30 cellular contexts compared by ENCODE assay signal in genomic region chr12:39685854-39686608, GRCh38.
DNase-seq lines count a peak whose midpoint lies in the region; ATAC-seq, FAIRE-seq and TF ChIP-seq lines count a peak whose summit lies in the region.
"Had no signal": no experiment of that assay in that cellular context is flagged by ENCODE, and none has a peak within 500 bp of the region (broad histone marks: within the 10 kb centered on the region; RNA-seq: fewer than 3 reads in every experiment).

No MANE protein-coding gene starts in this region.

- no peak overlapping the region for H3K4ac ChIP-seq in H1 (replicated peaks; ENCODE audit: insufficient read length, low read depth, low read length)

- H3K4me3 ChIP-seq in CD4-positive, alpha-beta memory T cell (ENCODE audit: low read length in 2 of 2), result no peak overlapping the region
- H3K4me3 ChIP-seq in H1 (ENCODE audit: extremely low read depth in 1 of 4, insufficient read depth in 2 of 4, low read depth in 3 of 4, low read length in 4 of 4), result no peak overlapping the region
- H3K4me3 ChIP-seq: ascending aorta, cardiac muscle cell, left ventricle myocardium inferior, Peyer's patch had no signal

- no peaks in the 10 kb centered on the region for H3K79me1 ChIP-seq in H1 (ENCODE audit: low read depth, low read length)

- H3K27me3 ChIP-seq in CD4-positive, alpha-beta memory T cell (ENCODE audit: insufficient read depth, low read length), result no peaks in the 10 kb centered on the region
- no peaks in the 10 kb centered on the region; a peak in 1 of 7 replicates for H3K27me3 ChIP-seq in H1 (replicated peaks in 1 of 4; ENCODE audit: control insufficient read depth in 3 of 4, extremely low read depth in 1 of 4, insufficient read depth in 3 of 4, low read length in 3 of 4)
- H3K27me3 ChIP-seq: ascending aorta, cardiac muscle cell, Peyer's patch had no signal

- H3K23ac ChIP-seq in H1 (ENCODE audit: insufficient read length), result no peak overlapping the region

- no peaks in the 10 kb centered on the region for H3K36me3 ChIP-seq in CD4-positive, alpha-beta memory T cell (ENCODE audit: insufficient read depth, low read length)
- no peaks in the 10 kb centered on the region for H3K36me3 ChIP-seq in H1 (ENCODE audit: control insufficient read depth in 2 of 4, insufficient read depth in 4 of 4, low read length in 3 of 4)
- H3K36me3 ChIP-seq: ascending aorta, cardiac muscle cell, left ventricle myocardium inferior, Peyer's patch had no signal

- H3K4me3 Mint-ChIP-seq in activated CD4-positive, alpha-beta T cell treated with anti-CD3 and anti-CD28 coated beads, Interleukin-2, amount 10 ng/mL, durations not matched to agents 7 days and 5 days, result peak overlapping the region; percentile 10
- H3K4me3 Mint-ChIP-seq in CD4-positive, alpha-beta memory T cell, result peak overlapping the region in 6 of 8 donors; percentile 7 to 78 (median 63)
- H3K4me3 Mint-ChIP-seq in activated CD8-positive, alpha-beta T cell treated with anti-CD3 and anti-CD28 coated beads for 36 hours, result no peak overlapping the region
- H3K4me3 Mint-ChIP-seq: activated naive CD8-positive, alpha-beta T cell; CD14-positive monocyte had no signal

- no peak overlapping the region for H3K14ac ChIP-seq in H1 (ENCODE audit: insufficient read length)

- H4K20me1 ChIP-seq in H1 (replicated peaks in 1 of 2; ENCODE audit: control insufficient read depth in 1 of 2, insufficient read depth in 2 of 2, low read length in 2 of 2), result no peaks in the 10 kb centered on the region

- H2BK120ac ChIP-seq in H1 (replicated peaks; ENCODE audit: low read depth, low read length), result no peak overlapping the region

- no peak overlapping the region for H4K8ac ChIP-seq in H1 (ENCODE audit: extremely low read depth, insufficient read depth, low read length)

- no peaks in the 10 kb centered on the region for H3K9me3 ChIP-seq in CD4-positive, alpha-beta memory T cell (ENCODE audit: control insufficient read depth in 1 of 2, low read length in 2 of 2)
- no peaks in the 10 kb centered on the region for H3K9me3 ChIP-seq in H1 (ENCODE audit: insufficient read depth in 2 of 2, low read depth in 1 of 2, low read length in 1 of 2)
- H3K9me3 ChIP-seq: ascending aorta, left ventricle myocardium inferior, Peyer's patch had no signal

- TF ChIP-seq RAD21 in H1 (IDR thresholded peaks at IDR 0.05 in 1 of 2, conservative IDR thresholded peaks at IDR 0.05 in 1 of 2; ENCODE audit: low read depth in 2 of 2, low read length in 2 of 2), result no peak

- no peak for TF ChIP-seq POLR2A in H1 (IDR thresholded peaks at IDR 0.05; ENCODE audit: control extremely low read depth in 1 of 2, low read depth in 2 of 2, low read length in 2 of 2)

- 100% methylated on average over 1 of the region's 1 CpG; no CpG with 5 or more reads in 1 of the 2 experiments for WGBS in H1 (ENCODE audit: extremely low coverage in 1 of 2, insufficient coverage in 1 of 2, insufficient read length in 1 of 2, insufficient replicate concordance in 2 of 2, low coverage in 1 of 2, low lambda C conversion rate in 2 of 2, missing lambda C conversion rate in 1 of 2), 2 experiments

- peak; percentile 54 for ATAC-seq in activated CD8-positive, alpha-beta T cell treated with anti-CD3 and anti-CD28 coated beads for 36 hours
- no peak for ATAC-seq in GM19395 (IDR thresholded peaks at IDR 0.05; ENCODE audit: unreplicated experiment)

- H4K91ac ChIP-seq in H1 (replicated peaks; ENCODE audit: insufficient read length, low read length), result no peak overlapping the region

- no peak overlapping the region for H4K5ac ChIP-seq in H1 (ENCODE audit: insufficient read length, low read depth, low read length)

- no peak for TF ChIP-seq EP300 in H1 (IDR thresholded peaks at IDR 0.05; ENCODE audit: borderline replicate concordance in 1 of 2, low read depth in 2 of 2, low read length in 2 of 2)

- CTCF ChIA-PET in activated CD4-positive, alpha-beta T cell treated with anti-CD3 and anti-CD28 coated beads, Interleukin-2, amount 10 ng/mL, durations not matched to agents 7 days and 5 days (lab: Charles Lee), result interaction anchor here (1.3 kb wide), 2 partner anchors 18 to 67 kb away, joined by 3 read pairs; partner anchors contain the start of gene ABCD2
- CTCF ChIA-PET in CD4-positive, alpha-beta memory T cell (lab: Charles Lee; ENCODE audit: partially characterized antibody), result interaction anchor here (1.4 kb wide), 1 partner anchor 10 kb away, joined by 3 read pairs; no protein-coding TSS in a partner anchor
- CTCF ChIA-PET in activated CD8-positive, alpha-beta T cell treated with anti-CD3 and anti-CD28 coated beads for 36 hours (lab: Charles Lee), result no interaction called here
- CTCF ChIA-PET in H1 (lab: Charles Lee; ENCODE audit: partially characterized antibody), result no interaction called here

- no peak overlapping the region for H2BK15ac ChIP-seq in H1 (ENCODE audit: low read length)

- peaks cover 22% of the 10 kb centered on the region for H3K9me3 Mint-ChIP-seq in activated CD4-positive, alpha-beta T cell treated with anti-CD3 and anti-CD28 coated beads, Interleukin-2, amount 10 ng/mL, durations not matched to agents 7 days and 5 days
- H3K9me3 Mint-ChIP-seq in CD4-positive, alpha-beta memory T cell, result peaks cover 0 to 8% (median 3%) of the 10 kb centered on the region in 8 donors
- H3K9me3 Mint-ChIP-seq in activated CD8-positive, alpha-beta T cell treated with anti-CD3 and anti-CD28 coated beads for 36 hours, result peaks cover 7% of the 10 kb centered on the region

- H2BK5ac ChIP-seq in H1 (ENCODE audit: low read depth, low read length), result no peak overlapping the region

- no peak overlapping the region for H3K18ac ChIP-seq in H1 (ENCODE audit: extremely low read depth, low read length)

- no peak overlapping the region for H2AK5ac ChIP-seq in H1 (ENCODE audit: low read depth, low read length)

- no peak overlapping the region for H2BK12ac ChIP-seq in H1 (ENCODE audit: low read depth, low read length)

- FAIRE-seq in H1 (lab: Jason Lieb, UNC), result no peak
- FAIRE-seq: A204.1, keratinocyte had no signal

- no peak for TF ChIP-seq CTCF in activated CD8-positive, alpha-beta T cell treated with anti-CD3 and anti-CD28 coated beads for 36 hours (IDR thresholded peaks at IDR 0.05)
- no peak for TF ChIP-seq CTCF in H1 (IDR thresholded peaks at IDR 0.05; ENCODE audit: control extremely low read depth in 1 of 3, insufficient read depth in 1 of 3, low read depth in 1 of 3, low read length in 3 of 3)

- H3K27ac Mint-ChIP-seq in activated CD4-positive, alpha-beta T cell treated with anti-CD3 and anti-CD28 coated beads, Interleukin-2, amount 10 ng/mL, durations not matched to agents 7 days and 5 days, result peak overlapping the region; percentile 91
- peak overlapping the region; percentile 54 to 91 (median 72) for H3K27ac Mint-ChIP-seq in CD4-positive, alpha-beta memory T cell
- H3K27ac Mint-ChIP-seq in activated CD8-positive, alpha-beta T cell treated with anti-CD3 and anti-CD28 coated beads for 36 hours, result no peak overlapping the region
- H3K27ac Mint-ChIP-seq: activated naive CD8-positive, alpha-beta T cell had no signal

- no peaks in the 10 kb centered on the region for H3K79me2 ChIP-seq in H1 (ENCODE audit: control insufficient read depth in 1 of 2, insufficient read depth in 2 of 2, low read length in 2 of 2)
- H3K79me2 ChIP-seq: parathyroid adenoma had no signal

- no peak overlapping the region for H3K56ac ChIP-seq in H1 (replicated peaks; ENCODE audit: insufficient read length, low read depth, low read length)

- no peaks in the 10 kb centered on the region for H3K23me2 ChIP-seq in H1 (ENCODE audit: low read depth, low read length)

- intact Hi-C loops in CD4-positive, alpha-beta memory T cell (cut with micrococcal nuclease), result loop anchor here (5.0 kb wide), 1 partner anchor 244 kb away; the partner anchor contains the start of gene KIF21A
- intact Hi-C loops in activated CD8-positive, alpha-beta T cell treated with anti-CD3 and anti-CD28 coated beads for 36 hours (cut with micrococcal nuclease), result no loop called here
- intact Hi-C loops in head of caudate nucleus (cut with DNase I), result no loop called here

- peaks cover 27% of the 10 kb centered on the region for H3K36me3 Mint-ChIP-seq in activated CD4-positive, alpha-beta T cell treated with anti-CD3 and anti-CD28 coated beads, Interleukin-2, amount 10 ng/mL, durations not matched to agents 7 days and 5 days (ENCODE audit: low read depth)
- peaks cover 8 to 17% of the 10 kb centered on the region in 2 donors for H3K36me3 Mint-ChIP-seq in CD4-positive, alpha-beta memory T cell
- peaks cover 4% of the 10 kb centered on the region for H3K36me3 Mint-ChIP-seq in activated CD8-positive, alpha-beta T cell treated with anti-CD3 and anti-CD28 coated beads for 36 hours (ENCODE audit: low read depth)
- H3K36me3 Mint-ChIP-seq: CD14-positive monocyte had no signal

- peak; percentile 72 for DNase-seq in activated CD4-positive, alpha-beta T cell treated with anti-CD3 and anti-CD28 coated beads, Interleukin-2, amount 10 ng/mL, durations not matched to agents 7 days and 5 days
- DNase-seq in activated CD4-positive, alpha-beta T cell treated with anti-CD3 and anti-CD28 coated beads for 48 hours, result no peak
- DNase-seq in CD4-positive, alpha-beta memory T cell, result peak in 1 of 5 donors; percentile 33
- DNase-seq in activated CD8-positive, alpha-beta T cell treated with anti-CD3 and anti-CD28 coated beads for 36 hours, result peak; percentile 32
- no peak for DNase-seq in H1 (ENCODE audit: low read depth in 1 of 2, low spot score in 2 of 2)
- no peak for DNase-seq in iPS-NIHi11 (ENCODE audit: low spot score)
- no peak for DNase-seq in head of caudate nucleus
- DNase-seq: activated CD4-positive, alpha-beta T cell treated with anti-CD3 and anti-CD28 coated beads, Interleukin-2, amount 50 U/mL, for 4 hours; cortex of kidney; glutamatergic neuron; left ventricle myocardium inferior; mesenchymal stem cell; NCI-H1436 treated with DMSO at 0.1 percent for 48 hours; NCI-H2107; NCI-H345; NCI-H774; Peyer's patch; retina; SIG-M5; stimulated activated naive CD4-positive, alpha-beta T cell; T1000 had no signal

- no peaks in the 10 kb centered on the region for H3K27me3 Mint-ChIP-seq in activated CD4-positive, alpha-beta T cell treated with anti-CD3 and anti-CD28 coated beads, Interleukin-2, amount 10 ng/mL, durations not matched to agents 7 days and 5 days
- no peaks in the 10 kb centered on the region for H3K27me3 Mint-ChIP-seq in CD4-positive, alpha-beta memory T cell
- H3K27me3 Mint-ChIP-seq in activated CD8-positive, alpha-beta T cell treated with anti-CD3 and anti-CD28 coated beads for 36 hours, result no peaks in the 10 kb centered on the region
- H3K27me3 Mint-ChIP-seq: activated naive CD8-positive, alpha-beta T cell had no signal

- H3K9ac ChIP-seq in H1 (replicated peaks in 1 of 4; ENCODE audit: extremely low read depth in 1 of 4, low read depth in 3 of 4, low read length in 3 of 4), result no peak overlapping the region
- H3K9ac ChIP-seq: parathyroid adenoma had no signal

- POLR2A ChIA-PET in activated CD4-positive, alpha-beta T cell treated with anti-CD3 and anti-CD28 coated beads, Interleukin-2, amount 10 ng/mL, durations not matched to agents 7 days and 5 days (lab: Charles Lee), result interaction anchor here (0.6 kb wide), 1 partner anchor 109 kb away, joined by 4 read pairs; no protein-coding TSS in a partner anchor
- POLR2A ChIA-PET in CD4-positive, alpha-beta memory T cell (lab: Charles Lee; ENCODE audit: partially characterized antibody), result interaction anchor here (1.6 to 1.7 kb wide), 2 partner anchors 50 to 66 kb away, joined by 3 to 5 read pairs; partner anchors contain the start of gene ABCD2
- POLR2A ChIA-PET in activated CD8-positive, alpha-beta T cell treated with anti-CD3 and anti-CD28 coated beads for 36 hours (lab: Charles Lee), result no interaction called here
- POLR2A ChIA-PET in H1 (lab: Charles Lee; ENCODE audit: partially characterized antibody), result no interaction called here

- H3K4me1 Mint-ChIP-seq in activated CD4-positive, alpha-beta T cell treated with anti-CD3 and anti-CD28 coated beads, Interleukin-2, amount 10 ng/mL, durations not matched to agents 7 days and 5 days, result peaks cover 51% of the 10 kb centered on the region
- peaks cover 30 to 43% (median 36%) of the 10 kb centered on the region in 4 donors for H3K4me1 Mint-ChIP-seq in CD4-positive, alpha-beta memory T cell
- H3K4me1 Mint-ChIP-seq in activated CD8-positive, alpha-beta T cell treated with anti-CD3 and anti-CD28 coated beads for 36 hours (ENCODE audit: low read depth), result peaks cover 29% of the 10 kb centered on the region
- H3K4me1 Mint-ChIP-seq: CD14-positive monocyte had no signal

- H2BK20ac ChIP-seq in H1 (ENCODE audit: low read length), result no peak overlapping the region

- peak overlapping the region; percentile 79 for H2AFZ ChIP-seq in H1 (ENCODE audit: low read length)
- H2AFZ ChIP-seq: parathyroid adenoma had no signal

- no peak overlapping the region for H3K27ac ChIP-seq in CD4-positive, alpha-beta memory T cell (ENCODE audit: low read depth, low read length)
- H3K27ac ChIP-seq in H1 (ENCODE audit: low read depth, low read length), result no peak overlapping the region
- H3K27ac ChIP-seq: ascending aorta, cardiac muscle cell, left ventricle myocardium inferior, parathyroid adenoma, Peyer's patch, VCaP had no signal

- H3K4me1 ChIP-seq in CD4-positive, alpha-beta memory T cell (ENCODE audit: insufficient read depth, low read length), result peaks cover 43% of the 10 kb centered on the region
- no peaks in the 10 kb centered on the region for H3K4me1 ChIP-seq in H1 (replicated peaks in 1 of 4; ENCODE audit: control insufficient read depth in 3 of 4, insufficient read depth in 4 of 4, low read length in 3 of 4)
- H3K4me1 ChIP-seq: ascending aorta, left ventricle myocardium inferior, parathyroid adenoma had no signal

- H3K4me2 ChIP-seq in H1 (ENCODE audit: insufficient read depth in 1 of 2, low read depth in 2 of 2, low read length in 2 of 2), result no peak overlapping the region

Comparison
In these comparisons a context has a peak if more than half of its experiments do, and no peak if none do; other contexts are left out.
1. DNase-seq: peak in activated CD4-positive, alpha-beta T cell treated with anti-CD3 and anti-CD28 coated beads, Interleukin-2, amount 10 ng/mL, durations not matched to agents 7 days and 5 days (single experiment) and activated CD8-positive, alpha-beta T cell treated with anti-CD3 and anti-CD28 coated beads for 36 hours (single experiment); none in activated CD4-positive, alpha-beta T cell treated with anti-CD3 and anti-CD28 coated beads for 48 hours (single experiment), H1 (0 of 2), iPS-NIHi11 (single experiment) and head of caudate nucleus (0 of 42).
2. CTCF ChIA-PET loops: an anchor here in activated CD4-positive, alpha-beta T cell treated with anti-CD3 and anti-CD28 coated beads, Interleukin-2, amount 10 ng/mL, durations not matched to agents 7 days and 5 days (1.3 kb wide) and CD4-positive, alpha-beta memory T cell (1.4 kb wide); none called in activated CD8-positive, alpha-beta T cell treated with anti-CD3 and anti-CD28 coated beads for 36 hours and H1.
3. POLR2A ChIA-PET loops: an anchor here in activated CD4-positive, alpha-beta T cell treated with anti-CD3 and anti-CD28 coated beads, Interleukin-2, amount 10 ng/mL, durations not matched to agents 7 days and 5 days (0.6 kb wide) and CD4-positive, alpha-beta memory T cell (1.6 to 1.7 kb wide); none called in activated CD8-positive, alpha-beta T cell treated with anti-CD3 and anti-CD28 coated beads for 36 hours and H1.